ENCODE assay signal across 8 cellular contexts in genomic region chr7:130010689-130011412, GRCh38. TPM values are rescaled to one million over a fixed set of nuclear protein-coding genes. Genes with fewer than 3 reads are reported as not detected.
DNase-seq lines count a peak whose midpoint lies in the region; ATAC-seq, FAIRE-seq and TF ChIP-seq lines count a peak whose summit lies in the region.

No MANE protein-coding gene starts in this region.

- H3K4me1 ChIP-seq in HepG2 (ENCODE audit: insufficient read depth, low read length) = peaks cover 40% of the 10 kb centered on the region

- peak; percentile 77 for TF ChIP-seq RAD21 in HepG2 (CRISPR knock-in tag; IDR thresholded peaks at IDR 0.05)

- POLR2A ChIA-PET in AG04449 (lab: Yijun Ruan, JAX) (interaction anchor here (1.4 kb wide), 1 partner anchor 346 kb away, joined by 4 read pairs; no protein-coding TSS in a partner anchor), HepG2 (lab: Yijun Ruan, JAX) (interaction anchor here (0.6 to 3.4 kb wide), 4 partner anchors 61 to 788 kb away, joined by 3 to 14 read pairs (median 4); no protein-coding TSS in a partner anchor)

- in situ Hi-C loops in HepG2 (cut with HindIII; ENCODE audit: extremely low pct_ligation_motif_present, low pct_unique_long_range_greater_than_20kb) = loop anchor here (10.0 kb wide), 1 partner anchor 346 kb away; no protein-coding TSS in a partner anchor

- BruUV-seq in HepG2 (replicated peaks; lab: Mats Ljungman, UMichigan) = no TSS peak

- no peaks in the 10 kb centered on the region for H3K36me3 ChIP-seq in HepG2 (replicated peaks in 1 of 2; ENCODE audit: control insufficient read depth in 1 of 2, insufficient read depth in 2 of 2, low read length in 2 of 2)

- H3K79me2 ChIP-seq in HepG2 (ENCODE audit: insufficient read depth, low read length) = no peaks in the 10 kb centered on the region

- H3K4me2 ChIP-seq in HepG2 (ENCODE audit: low read depth, low read length) = peak overlapping the region; percentile 76

- no peak overlapping the region for H3K27ac ChIP-seq in HepG2 (ENCODE audit: extremely low read length, insufficient read depth, low read length)

- FAIRE-seq in HepG2 (lab: Jason Lieb, UNC) = peak; percentile 83

- no peak for TF ChIP-seq POLR2A in HepG2 (IDR thresholded peaks at IDR 0.05; ENCODE audit: insufficient read depth in 1 of 2, low read depth in 2 of 2, low read length in 2 of 2)

- H3K27me3 ChIP-seq in HepG2 (ENCODE audit: control insufficient read depth in 1 of 2, insufficient read depth in 2 of 2, low read length in 2 of 2) = peaks cover 0 to 6% of the 10 kb centered on the region in 2 experiments; a peak in 1 of 5 replicates

- peak overlapping the region; percentile 49 for H2AFZ ChIP-seq in HepG2 (ENCODE audit: low read length)

- ATAC-seq in GM18861 (IDR thresholded peaks at IDR 0.05; ENCODE audit: unreplicated experiment) (peak; percentile 70), HG03342 (IDR thresholded peaks at IDR 0.05; ENCODE audit: unreplicated experiment) (peak; percentile 55), HepG2 (peak; percentile 48)

- TF ChIP-seq EP300 in HepG2 (IDR thresholded peaks at IDR 0.05; ENCODE audit: low read depth in 2 of 2, low read length in 2 of 2) = no peak
- no peak for TF ChIP-seq EP300 in HepG2 (CRISPR knock-in tag; IDR thresholded peaks at IDR 0.05; ENCODE audit: borderline replicate concordance)

- H3K9me3 ChIP-seq in HepG2 (ENCODE audit: low read length) = no peaks in the 10 kb centered on the region

- WGBS in HepG2 (ENCODE audit: low lambda C conversion rate) = 18% methylated on average over 12 of the region's 12 CpGs

- H3K4me3 ChIP-seq in AG04449 (ENCODE audit: low read depth, low read length) (no peak overlapping the region; the same call in 1 of the 2 replicates), choroid plexus epithelial cell (ENCODE audit: low read depth, low read length) (no peak overlapping the region), HepG2 (replicated peaks in 1 of 3; ENCODE audit: insufficient read depth in 1 of 3, low read depth in 2 of 3, low read length in 3 of 3) (peak overlapping the region in 2 of 3 experiments; percentile 29 to 51; a peak in 3 of 6 replicates)

- DNase-seq in AG04449 (ENCODE audit: low read depth, low spot score) = peak; percentile 45
- DNase-seq in NCI-H345 treated with DMSO at 0.1 percent for 48 hours (lab: John Stamatoyannopoulos, UW; ENCODE audit: unreplicated experiment) = peak; percentile 24
- DNase-seq in activated CD4-positive, alpha-beta T cell treated with anti-CD3 and anti-CD28 coated beads for 1 hour = peak; percentile 73
- DNase-seq in choroid plexus epithelial cell (ENCODE audit: low read depth) = peak; percentile 94
- peak; percentile 78 for DNase-seq in HepG2 (ENCODE audit: low spot score)
- DNase-seq in stimulated activated CD4-positive, alpha-beta T cell treated with anti-CD3 and anti-CD28 coated beads, Interleukin-4, amount 100 ng/mL, for 4 hours = peak; percentile 78 to 80

- H4K20me1 ChIP-seq in HepG2 (ENCODE audit: insufficient read depth, low read length) = no peaks in the 10 kb centered on the region

- no peak overlapping the region for H3K9ac ChIP-seq in HepG2 (ENCODE audit: insufficient read depth, low read depth, low read length)

- TF ChIP-seq CTCF in AG04449 (IDR thresholded peaks at IDR 0.05; ENCODE audit: insufficient read depth, low read length, missing control alignments) = peak; percentile 82
- peak; percentile 94 for TF ChIP-seq CTCF in choroid plexus epithelial cell (conservative IDR thresholded peaks at IDR 0.05; ENCODE audit: low read depth, low read length)
- TF ChIP-seq CTCF in HepG2 (CRISPR knock-in tag; IDR thresholded peaks at IDR 0.05) = peak; percentile 87

- CTCF ChIA-PET in AG04449 (lab: Yijun Ruan, JAX) (interaction anchor here (0.6 to 9.4 kb wide), 32 partner anchors 8 to 793 kb away, joined by 3 to 202 read pairs (median 5); partner anchors contain the start of gene NRF1), HepG2 (lab: Yijun Ruan, JAX; ENCODE audit: low intra/inter-chr PET ratio, low total read pairs) (interaction anchor here (1.3 to 1.7 kb wide), 3 partner anchors 181 to 346 kb away, joined by 5 to 12 read pairs (median 10); no protein-coding TSS in a partner anchor)

- intact Hi-C loops in HepG2 (cut with micrococcal nuclease; ENCODE audit: unreplicated experiment) = loop anchor here (1.0 to 2.0 kb wide), 3 partner anchors 62 to 347 kb away; no protein-coding TSS in a partner anchor

TF ChIP-seq in HepG2, 621 proteins besides CTCF, POLR2A, EP300 and RAD21 (continues in another document):
- no peak for TF ChIP-seq RBFOX2 (IDR thresholded peaks at IDR 0.05; ENCODE audit: low read depth, low read length)
- TF ChIP-seq DMAP1 (CRISPR knock-in tag; IDR thresholded peaks at IDR 0.05) = no peak

RNA-seq across cellular contexts. Expression of gene ZC3HC1, which starts 40.3 kb away (rescaled TPM):
- 33.6 and 38.7 TPM in 2 replicates for total RNA-seq in HepG2 (2016; rRNA removed; fragmentation: Illumina TruSeq; extraction: Trizol)
- total RNA-seq in HepG2 (2016; cell fraction: cytosol; rRNA removed; fragmentation: Illumina TruSeq; extraction: Trizol; ENCODE audit: low read depth) = 10.4 and 11.8 TPM in 2 replicates
- total RNA-seq in HepG2 (2016; cell fraction: insoluble cytoplasmic fraction; rRNA removed; fragmentation: Illumina TruSeq; extraction: Trizol) = 29.9 and 43.3 TPM in 2 replicates
- total RNA-seq in HepG2 (2016; cell fraction: membrane; rRNA removed; fragmentation: Illumina TruSeq; extraction: Trizol) = 15.9 and 16.7 TPM in 2 replicates
- total RNA-seq in HepG2 (2016; cell fraction: nucleus; rRNA removed; fragmentation: Illumina TruSeq; extraction: Trizol) = 16.3 and 20.0 TPM in 2 replicates
- polyA plus RNA-seq in HepG2 (2011; rRNA removed) = 25.9 and 28.5 TPM in 2 replicates
- polyA plus RNA-seq in HepG2 (2011; cell fraction: cytosol; rRNA removed) = 26.0 and 26.9 TPM in 2 replicates
- 23.5 and 24.5 TPM in 2 replicates for polyA plus RNA-seq in HepG2 (2011; cell fraction: nucleus; rRNA removed)
- 15.1 and 16.1 TPM in 2 replicates for polyA plus RNA-seq in HepG2 (2012)
- 4.0 and 4.2 TPM in 2 replicates for polyA plus RNA-seq in HepG2 (2016; cell fraction: cytosol; fragmentation: Illumina TruSeq; extraction: Trizol; ENCODE audit: low read depth)
- 35.0 and 37.0 TPM in 2 replicates for polyA plus RNA-seq in HepG2 (2016; cell fraction: insoluble cytoplasmic fraction; fragmentation: Illumina TruSeq; extraction: Trizol; ENCODE audit: low read depth)
- 7.7 and 9.6 TPM in 2 replicates for polyA plus RNA-seq in HepG2 (2016; cell fraction: membrane; fragmentation: Illumina TruSeq; extraction: Trizol; ENCODE audit: low read depth)
- polyA plus RNA-seq in HepG2 (2016; cell fraction: nucleus; fragmentation: Illumina TruSeq; extraction: Trizol; ENCODE audit: insufficient read depth, low read depth) = 26.9 and 31.5 TPM in 2 replicates
- 34.2 and 46.8 TPM in 2 replicates for polyA minus RNA-seq in HepG2 (2011; rRNA and poly(A)+ RNA removed; ENCODE audit: low replicate concordance)
- polyA minus RNA-seq in HepG2 (2011; cell fraction: cytosol; rRNA and poly(A)+ RNA removed) = 12.8 and 16.2 TPM in 2 replicates
- 18.2 TPM in 2 replicates for polyA minus RNA-seq in HepG2 (2011; cell fraction: nucleus; rRNA and poly(A)+ RNA removed)

RNA-seq across cellular contexts. Expression of gene UBE2H, which starts 58.1 kb away (rescaled TPM):
- 15.5 and 18.7 TPM in 2 replicates for total RNA-seq in HepG2 (2016; rRNA removed; fragmentation: Illumina TruSeq; extraction: Trizol)
- total RNA-seq in HepG2 (2016; cell fraction: cytosol; rRNA removed; fragmentation: Illumina TruSeq; extraction: Trizol; ENCODE audit: low read depth) = 1.3 and 1.9 TPM in 2 replicates
- 15.7 and 16.2 TPM in 2 replicates for total RNA-seq in HepG2 (2016; cell fraction: insoluble cytoplasmic fraction; rRNA removed; fragmentation: Illumina TruSeq; extraction: Trizol)
- total RNA-seq in HepG2 (2016; cell fraction: membrane; rRNA removed; fragmentation: Illumina TruSeq; extraction: Trizol) = 6.7 and 8.2 TPM in 2 replicates
- total RNA-seq in HepG2 (2016; cell fraction: nucleus; rRNA removed; fragmentation: Illumina TruSeq; extraction: Trizol) = 17.1 and 18.4 TPM in 2 replicates
- 40.1 and 43.7 TPM in 2 replicates for polyA plus RNA-seq in HepG2 (2011; rRNA removed)
- polyA plus RNA-seq in HepG2 (2011; cell fraction: cytosol; rRNA removed) = 13.5 and 24.5 TPM in 2 replicates
- 22.5 and 32.8 TPM in 2 replicates for polyA plus RNA-seq in HepG2 (2011; cell fraction: nucleus; rRNA removed)
- polyA plus RNA-seq in HepG2 (2012) = 50.8 and 52.0 TPM in 2 replicates
- polyA plus RNA-seq in HepG2 (2016; cell fraction: cytosol; fragmentation: Illumina TruSeq; extraction: Trizol; ENCODE audit: low read depth) = 1.9 TPM in 2 replicates
- polyA plus RNA-seq in HepG2 (2016; cell fraction: insoluble cytoplasmic fraction; fragmentation: Illumina TruSeq; extraction: Trizol; ENCODE audit: low read depth) = 17.0 and 20.2 TPM in 2 replicates
- polyA plus RNA-seq in HepG2 (2016; cell fraction: membrane; fragmentation: Illumina TruSeq; extraction: Trizol; ENCODE audit: low read depth) = 3.6 and 3.8 TPM in 2 replicates
- 20.8 TPM in 2 replicates for polyA plus RNA-seq in HepG2 (2016; cell fraction: nucleus; fragmentation: Illumina TruSeq; extraction: Trizol; ENCODE audit: insufficient read depth, low read depth)
- 21.8 and 29.4 TPM in 2 replicates for polyA minus RNA-seq in HepG2 (2011; rRNA and poly(A)+ RNA removed; ENCODE audit: low replicate concordance)
- polyA minus RNA-seq in HepG2 (2011; cell fraction: cytosol; rRNA and poly(A)+ RNA removed) = 24.0 and 36.2 TPM in 2 replicates
- polyA minus RNA-seq in HepG2 (2011; cell fraction: nucleus; rRNA and poly(A)+ RNA removed) = 60.9 and 63.9 TPM in 2 replicates

RNA-seq across cellular contexts. Expression of gene KLHDC10, which starts 59.5 kb away (rescaled TPM):
- total RNA-seq in HepG2 (2016; rRNA removed; fragmentation: Illumina TruSeq; extraction: Trizol) = 21.6 and 33.4 TPM in 2 replicates
- total RNA-seq in HepG2 (2016; cell fraction: cytosol; rRNA removed; fragmentation: Illumina TruSeq; extraction: Trizol; ENCODE audit: low read depth) = 16.9 and 25.1 TPM in 2 replicates
- total RNA-seq in HepG2 (2016; cell fraction: insoluble cytoplasmic fraction; rRNA removed; fragmentation: Illumina TruSeq; extraction: Trizol) = 19.5 and 30.3 TPM in 2 replicates
- 13.0 and 15.5 TPM in 2 replicates for total RNA-seq in HepG2 (2016; cell fraction: membrane; rRNA removed; fragmentation: Illumina TruSeq; extraction: Trizol)
- 14.0 and 16.8 TPM in 2 replicates for total RNA-seq in HepG2 (2016; cell fraction: nucleus; rRNA removed; fragmentation: Illumina TruSeq; extraction: Trizol)
- 11.4 and 11.9 TPM in 2 replicates for polyA plus RNA-seq in HepG2 (2011; rRNA removed)
- polyA plus RNA-seq in HepG2 (2011; cell fraction: cytosol; rRNA removed) = 7.1 and 10.1 TPM in 2 replicates
- 8.3 and 10.0 TPM in 2 replicates for polyA plus RNA-seq in HepG2 (2011; cell fraction: nucleus; rRNA removed)
- 11.3 and 12.7 TPM in 2 replicates for polyA plus RNA-seq in HepG2 (2012)
- 1.8 and 2.1 TPM in 2 replicates for polyA plus RNA-seq in HepG2 (2016; cell fraction: cytosol; fragmentation: Illumina TruSeq; extraction: Trizol; ENCODE audit: low read depth)
- polyA plus RNA-seq in HepG2 (2016; cell fraction: insoluble cytoplasmic fraction; fragmentation: Illumina TruSeq; extraction: Trizol; ENCODE audit: low read depth) = 18.3 and 18.7 TPM in 2 replicates
- 2.8 and 3.6 TPM in 2 replicates for polyA plus RNA-seq in HepG2 (2016; cell fraction: membrane; fragmentation: Illumina TruSeq; extraction: Trizol; ENCODE audit: low read depth)
- 17.6 and 19.4 TPM in 2 replicates for polyA plus RNA-seq in HepG2 (2016; cell fraction: nucleus; fragmentation: Illumina TruSeq; extraction: Trizol; ENCODE audit: insufficient read depth, low read depth)
- 16.6 and 24.5 TPM in 2 replicates for polyA minus RNA-seq in HepG2 (2011; rRNA and poly(A)+ RNA removed; ENCODE audit: low replicate concordance)
- polyA minus RNA-seq in HepG2 (2011; cell fraction: cytosol; rRNA and poly(A)+ RNA removed) = 18.1 and 20.4 TPM in 2 replicates
- 11.3 TPM in 2 replicates for polyA minus RNA-seq in HepG2 (2011; cell fraction: nucleus; rRNA and poly(A)+ RNA removed)

Comparison
In these comparisons a context has a peak if more than half of its experiments do, and no peak if none do; other contexts are left out.
1. DNase-seq: peak in every context shown above with its lines; median percentile 94 in choroid plexus epithelial cell; 79 in stimulated activated CD4-positive, alpha-beta T cell treated with anti-CD3 and anti-CD28 coated beads, Interleukin-4, amount 100 ng/mL, for 4 hours; 78 in HepG2; 73 in activated CD4-positive, alpha-beta T cell treated with anti-CD3 and anti-CD28 coated beads for 1 hour; 45 in AG04449; 24 in NCI-H345 treated with DMSO at 0.1 percent for 48 hours.
2. H3K4me3 ChIP-seq: peak in HepG2 (2 of 3); none in AG04449 (single experiment) and choroid plexus epithelial cell (single experiment).
3. Peak in every context shown above with its lines, with median percentiles within 50 percentile points of each other: CTCF ChIP-seq and ATAC-seq.